In the genomic region with DNA sequence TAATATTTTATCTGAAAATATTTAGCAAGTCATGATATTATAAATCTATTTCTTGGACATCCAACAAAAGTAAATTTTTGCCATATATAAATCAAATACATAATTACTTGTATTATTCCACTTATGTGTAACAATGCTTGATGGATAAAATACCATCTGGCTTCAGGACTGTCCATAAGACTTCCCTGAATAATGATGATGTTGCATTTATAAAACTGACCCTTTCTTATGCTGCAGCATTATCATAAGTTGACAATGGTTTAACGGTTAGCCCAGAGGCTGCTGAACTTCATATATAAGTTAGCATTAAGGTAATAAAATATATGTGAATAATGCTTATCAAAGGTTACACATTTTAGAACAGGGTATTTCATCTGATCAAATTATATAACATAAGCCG, we compare ENCODE assay signal across 19 cellular contexts.
DNase-seq lines count a peak whose midpoint lies in the region; ATAC-seq, FAIRE-seq and TF ChIP-seq lines count a peak whose summit lies in the region.
"Had no signal": no experiment of that assay in that cellular context is flagged by ENCODE, and none has a peak within 500 bp of the region (broad histone marks: within the 10 kb centered on the region; RNA-seq: fewer than 3 reads in every experiment).

No MANE protein-coding gene starts in this region.

- no peaks in the 10 kb centered on the region for H3K9me3 ChIP-seq in IMR-90 (ENCODE audit: control insufficient read depth, insufficient read depth, low read length)
- no peaks in the 10 kb centered on the region for H3K9me3 ChIP-seq in endodermal cell (ENCODE audit: control insufficient read depth, low read length)
- H3K9me3 ChIP-seq in CD8-positive, alpha-beta memory T cell (ENCODE audit: low read length) = no peaks in the 10 kb centered on the region

- no peak overlapping the region for H2BK20ac ChIP-seq in IMR-90 (ENCODE audit: low read depth, low read length)

- H2BK120ac ChIP-seq in IMR-90 (ENCODE audit: low read depth, low read length) = no peak overlapping the region

- H3K9ac ChIP-seq in IMR-90 (ENCODE audit: low read depth, low read length) = no peak overlapping the region
- peak overlapping the region; percentile 2 for H3K9ac ChIP-seq in endodermal cell (ENCODE audit: extremely low read depth, low read length, poor library complexity, severe bottlenecking)

- FAIRE-seq in RCC 7860 (lab: Jason Lieb, UNC) = peak; percentile 32
- FAIRE-seq: A204.1, GM12892, GM18507 had no signal

- H3K36me3 ChIP-seq in IMR-90 (ENCODE audit: control insufficient read depth, insufficient read depth, low read length) (no peaks in the 10 kb centered on the region; the same call in 1 of the 2 replicates), endodermal cell (ENCODE audit: control insufficient read depth, insufficient read depth, low read length) (peaks cover 43% of the 10 kb centered on the region)
- no peaks in the 10 kb centered on the region for H3K36me3 ChIP-seq in CD8-positive, alpha-beta memory T cell (ENCODE audit: insufficient read depth, low read length)

- BruUV-seq in IMR-90 (replicated peaks; lab: Mats Ljungman, UMichigan) = no TSS peak

- no peaks in the 10 kb centered on the region for H3K27me3 ChIP-seq in IMR-90 (ENCODE audit: control insufficient read depth, insufficient read depth, low read length)
- H3K27me3 ChIP-seq in endodermal cell (ENCODE audit: control insufficient read depth, insufficient read depth, low read length, poor library complexity, severe bottlenecking) = no peaks in the 10 kb centered on the region
- no peaks in the 10 kb centered on the region for H3K27me3 ChIP-seq in CD8-positive, alpha-beta memory T cell (ENCODE audit: insufficient read depth, low read length, poor library complexity, severe bottlenecking)

- H4K5ac ChIP-seq in IMR-90 (ENCODE audit: low read depth, low read length) = no peak overlapping the region

- H3K9me1 ChIP-seq in IMR-90 (ENCODE audit: insufficient read depth, low read length) = no peaks in the 10 kb centered on the region; the same call in none of the 2 replicates

- TF ChIP-seq RAD21 in IMR-90 (IDR thresholded peaks at IDR 0.05; ENCODE audit: low read length) = no peak

- H4K8ac ChIP-seq in IMR-90 (ENCODE audit: low read depth in 2 of 2, low read length in 2 of 2) = no peak overlapping the region

- H3K9me3 Mint-ChIP-seq in endodermal cell = no peaks in the 10 kb centered on the region
- H3K9me3 Mint-ChIP-seq in CD8-positive, alpha-beta memory T cell = peaks cover 0 to 16% (median 6%) of the 10 kb centered on the region in 5 donors
- H3K9me3 Mint-ChIP-seq: H9 had no signal

- peaks cover 23 to 36% of the 10 kb centered on the region in 2 experiments for H3K79me1 ChIP-seq in IMR-90 (ENCODE audit: low read depth in 1 of 2, low read length in 2 of 2)

- no peak overlapping the region for H3K14ac ChIP-seq in IMR-90 (replicated peaks; ENCODE audit: low read depth, low read length)

- intact Hi-C loops in IMR-90 (cut with micrococcal nuclease) = no loop called here

- no peak overlapping the region for H3K4ac ChIP-seq in IMR-90 (ENCODE audit: low read depth, low read length)

- peaks cover 80% of the 10 kb centered on the region for H3K4me1 Mint-ChIP-seq in endodermal cell
- H3K4me1 Mint-ChIP-seq in CD8-positive, alpha-beta memory T cell = no peaks in the 10 kb centered on the region

- CTCF ChIA-PET in IMR-90 (lab: Yijun Ruan, JAX) = interaction anchor here (0.5 kb wide), 1 partner anchor 54 kb away, joined by 5 read pairs; no protein-coding TSS in a partner anchor
- CTCF ChIA-PET in CD8-positive, alpha-beta memory T cell (lab: Charles Lee) = no interaction called here

- TF ChIP-seq CTCF in IMR-90 (conservative IDR thresholded peaks at IDR 0.05; ENCODE audit: low read depth, low read length) (no peak), endodermal cell (conservative IDR thresholded peaks at IDR 0.05) (no peak)

- no peak overlapping the region for H3K4me3 ChIP-seq in IMR-90 (ENCODE audit: insufficient read depth, low read depth, low read length)
- H3K4me3 ChIP-seq in endodermal cell (ENCODE audit: low read length) = peak overlapping the region; percentile 53
- no peak overlapping the region for H3K4me3 ChIP-seq in CD8-positive, alpha-beta memory T cell (ENCODE audit: low read length)

- no peak overlapping the region for H3K18ac ChIP-seq in IMR-90 (ENCODE audit: low read depth, low read length)

- POLR2A ChIA-PET in IMR-90 (lab: Charles Lee; ENCODE audit: unreplicated experiment) = no interaction called here
- POLR2A ChIA-PET in CD8-positive, alpha-beta memory T cell (lab: Charles Lee) = no interaction called here

- H2AK5ac ChIP-seq in IMR-90 (ENCODE audit: low read depth, low read length) = no peak overlapping the region

- dilution Hi-C loops in IMR-90 (cut with HindIII; ENCODE audit: low sequenced_read_pairs, unreplicated experiment) = no loop called here

- no peak overlapping the region for H4K91ac ChIP-seq in IMR-90 (ENCODE audit: insufficient read depth, low read depth, low read length)

- H3K36me3 Mint-ChIP-seq in endodermal cell (ENCODE audit: low read depth) = peaks cover 17% of the 10 kb centered on the region
- no peaks in the 10 kb centered on the region for H3K36me3 Mint-ChIP-seq in CD8-positive, alpha-beta memory T cell

- DNase-seq in IMR-90 = no peak
- DNase-seq in RCC 7860 (ENCODE audit: low spot score) = no peak
- DNase-seq in endodermal cell = no peak
- DNase-seq in CD8-positive, alpha-beta memory T cell = no peak
- DNase-seq in RKO (ENCODE audit: low spot score) = no peak
- DNase-seq: AML-193; CD4-positive, alpha-beta T cell; DMS153; DMS79; GDM1; GOT3; H9; KBM-7 had no signal

- no peak overlapping the region for H3K23ac ChIP-seq in IMR-90 (ENCODE audit: low read depth, low read length)

- H2AFZ ChIP-seq in IMR-90 (replicated peaks; ENCODE audit: low read length, poor library complexity) = no peak overlapping the region

- H2BK15ac ChIP-seq in IMR-90 (ENCODE audit: low read depth, low read length) = no peak overlapping the region

- H4K20me1 ChIP-seq in IMR-90 (ENCODE audit: insufficient read depth, low read length) = peaks cover 3% of the 10 kb centered on the region; the same call in 1 of the 2 replicates

- H3K56ac ChIP-seq in IMR-90 (ENCODE audit: extremely low read depth, insufficient read depth, low read length) = no peak overlapping the region

- no peak overlapping the region for H2AK9ac ChIP-seq in IMR-90 (replicated peaks; ENCODE audit: low read depth, low read length, poor library complexity)

- no peak overlapping the region for H3K4me3 Mint-ChIP-seq in endodermal cell
- no peak overlapping the region for H3K4me3 Mint-ChIP-seq in CD8-positive, alpha-beta memory T cell
- H3K4me3 Mint-ChIP-seq: CD4-positive, alpha-beta T cell; H9 had no signal

- ATAC-seq in IMR-90 (ENCODE audit: low read depth) (no peak), GM21528 (IDR thresholded peaks at IDR 0.05; ENCODE audit: low FRiP score, unreplicated experiment) (no peak), HG02970 (IDR thresholded peaks at IDR 0.05; ENCODE audit: low FRiP score, unreplicated experiment) (no peak)

- H3K4me1 ChIP-seq in IMR-90 (ENCODE audit: control insufficient read depth, insufficient read depth, low read length) (peaks cover 10% of the 10 kb centered on the region), endodermal cell (ENCODE audit: control insufficient read depth, insufficient read depth, low read length) (peaks cover 39% of the 10 kb centered on the region)
- no peaks in the 10 kb centered on the region for H3K4me1 ChIP-seq in CD8-positive, alpha-beta memory T cell (ENCODE audit: insufficient read depth, low read length)

- no peak overlapping the region for H2BK5ac ChIP-seq in IMR-90 (ENCODE audit: low read depth, low read length, poor library complexity, severe bottlenecking)

- H3K27ac ChIP-seq in IMR-90 (ENCODE audit: insufficient read depth, low read length) = no peak overlapping the region
- H3K27ac ChIP-seq in endodermal cell (ENCODE audit: low read depth, low read length) = no peak overlapping the region
- no peak overlapping the region for H3K27ac ChIP-seq in CD8-positive, alpha-beta memory T cell (ENCODE audit: low read depth, low read length)
- H3K27ac ChIP-seq: C4-2B had no signal

- peak overlapping the region; percentile 38 for H3K27ac Mint-ChIP-seq in endodermal cell
- H3K27ac Mint-ChIP-seq in CD8-positive, alpha-beta memory T cell = no peak overlapping the region
- H3K27ac Mint-ChIP-seq: CD4-positive, alpha-beta T cell; H9 had no signal

- H3K27me3 Mint-ChIP-seq in endodermal cell (ENCODE audit: insufficient read depth) = no peaks in the 10 kb centered on the region
- H3K27me3 Mint-ChIP-seq in CD8-positive, alpha-beta memory T cell = peaks cover 0 to 2% of the 10 kb centered on the region in 2 donors
- H3K27me3 Mint-ChIP-seq: CD4-positive, alpha-beta T cell had no signal

- in situ Hi-C loops in IMR-90 (cut with MboI; ENCODE audit: low sequenced_read_pairs) = no loop called here

- no CpG with 5 or more reads among the region's 2 CpGs for WGBS in IMR-90 (ENCODE audit: extremely low coverage in 2 of 2, insufficient read length in 1 of 2), 2 experiments
- 91% methylated on average over 2 of the region's 2 CpGs; no CpG with 5 or more reads in 1 of the 2 experiments for WGBS in endodermal cell (ENCODE audit: insufficient coverage in 1 of 2, insufficient read length in 1 of 2), 2 experiments

- TF ChIP-seq POLR2A in IMR-90 (IDR thresholded peaks at IDR 0.05; ENCODE audit: low read depth, low read length) = no peak

- H3K4me2 ChIP-seq in IMR-90 (ENCODE audit: low read depth, low read length) = no peak overlapping the region

TF ChIP-seq in IMR-90, 13 proteins besides CTCF, POLR2A, EP300 and RAD21:
- TF ChIP-seq USF2 (IDR thresholded peaks at IDR 0.05; ENCODE audit: low read depth, low read length) = no peak
- TF ChIP-seq MAFK (IDR thresholded peaks at IDR 0.05; ENCODE audit: low read depth, low read length) = peak; percentile 90
